9 cellular contexts compared by ENCODE assay signal in the genomic region with DNA sequence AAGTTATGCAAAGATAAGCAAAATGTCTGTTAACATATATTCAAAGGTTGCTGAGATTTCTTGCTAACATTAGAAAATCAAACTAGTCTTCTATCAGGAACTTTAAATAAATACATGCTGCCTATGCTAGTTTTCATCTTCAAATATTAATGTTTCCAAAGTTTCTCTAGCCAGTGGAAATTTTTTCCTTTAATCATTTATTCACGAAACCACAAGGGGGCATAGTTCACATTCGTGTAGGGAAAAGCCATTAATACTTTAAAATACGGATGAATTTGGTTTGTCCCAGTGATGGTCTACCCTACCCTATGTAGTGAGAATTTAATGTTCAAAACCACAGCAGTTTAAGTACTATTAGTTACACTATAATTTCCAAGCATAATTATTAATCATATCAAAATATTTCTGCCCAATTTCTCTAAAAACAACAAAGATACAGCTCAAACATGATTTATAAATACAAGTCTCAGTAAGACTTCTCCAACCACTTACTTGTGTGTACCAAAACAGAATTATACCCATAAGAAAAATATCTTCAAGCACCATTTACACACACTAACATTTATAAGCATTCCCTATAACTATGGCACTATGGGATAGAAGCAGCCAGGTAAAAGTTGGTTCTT. TPM values are rescaled to one million over a fixed set of nuclear protein-coding genes. Genes with fewer than 3 reads are reported as not detected.
DNase-seq lines count a peak whose midpoint lies in the region; ATAC-seq and TF ChIP-seq lines count a peak whose summit lies in the region.
"Had no signal": no experiment of that assay in that cellular context is flagged by ENCODE, and none has a peak within 500 bp of the region (broad histone marks: within the 10 kb centered on the region; RNA-seq: fewer than 3 reads in every experiment).

No MANE protein-coding gene starts in this region.

- no peak overlapping the region for H3K27ac Mint-ChIP-seq in neural crest cell (ENCODE audit: unreplicated experiment)
- H3K27ac Mint-ChIP-seq in stimulated activated naive CD8-positive, alpha-beta T cell treated with anti-CD3 and anti-CD28 coated beads, Interleukin-15, amount 100 ng/mL, for 72 hours: no peak overlapping the region
- H3K27ac Mint-ChIP-seq: naive thymus-derived CD4-positive, alpha-beta T cell had no signal

- DNase-seq in GM03348 (ENCODE audit: low spot score) (peak; percentile 52), NAMALWA (ENCODE audit: low spot score) (peak; percentile 52), cerebellum (ENCODE audit: low spot score) (peak; percentile 19), neural crest cell (ENCODE audit: low read depth, low spot score) (no peak), mucosa of gallbladder (ENCODE audit: low spot score) (no peak)
- no peak for DNase-seq in stimulated activated naive CD8-positive, alpha-beta T cell treated with anti-CD3 and anti-CD28 coated beads, Interleukin-15, amount 100 ng/mL, for 72 hours
- no peak for DNase-seq in activated effector memory CD4-positive, alpha-beta T cell treated with anti-CD3 and anti-CD28 coated beads, Interleukin-2, amount 50 U/mL, for 16 hours

- peak; percentile 75 for TF ChIP-seq CTCF in neural crest cell (conservative IDR thresholded peaks at IDR 0.05)

- H3K4me1 Mint-ChIP-seq in neural crest cell: no peaks in the 10 kb centered on the region
- H3K4me1 Mint-ChIP-seq in stimulated activated naive CD8-positive, alpha-beta T cell treated with anti-CD3 and anti-CD28 coated beads, Interleukin-15, amount 100 ng/mL, for 72 hours: no peaks in the 10 kb centered on the region
- H3K4me1 Mint-ChIP-seq: naive thymus-derived CD4-positive, alpha-beta T cell had no signal

- H3K4me3 Mint-ChIP-seq in neural crest cell: no peak overlapping the region
- no peak overlapping the region for H3K4me3 Mint-ChIP-seq in stimulated activated naive CD8-positive, alpha-beta T cell treated with anti-CD3 and anti-CD28 coated beads, Interleukin-15, amount 100 ng/mL, for 72 hours
- H3K4me3 Mint-ChIP-seq: naive thymus-derived CD4-positive, alpha-beta T cell had no signal

- ATAC-seq in stimulated activated naive CD8-positive, alpha-beta T cell treated with anti-CD3 and anti-CD28 coated beads, Interleukin-15, amount 100 ng/mL, for 72 hours: no peak
- no peak for ATAC-seq in GM18868 (IDR thresholded peaks at IDR 0.05; ENCODE audit: unreplicated experiment)
- ATAC-seq: naive thymus-derived CD4-positive, alpha-beta T cell had no signal

- no peaks in the 10 kb centered on the region for H3K9me3 Mint-ChIP-seq in neural crest cell
- no peaks in the 10 kb centered on the region for H3K9me3 Mint-ChIP-seq in stimulated activated naive CD8-positive, alpha-beta T cell treated with anti-CD3 and anti-CD28 coated beads, Interleukin-15, amount 100 ng/mL, for 72 hours
- H3K9me3 Mint-ChIP-seq: naive thymus-derived CD4-positive, alpha-beta T cell had no signal

- H3K36me3 Mint-ChIP-seq in neural crest cell (ENCODE audit: low read depth): peaks cover 1% of the 10 kb centered on the region

- H3K27me3 Mint-ChIP-seq in neural crest cell (ENCODE audit: low read depth): no peaks in the 10 kb centered on the region
- H3K27me3 Mint-ChIP-seq in stimulated activated naive CD8-positive, alpha-beta T cell treated with anti-CD3 and anti-CD28 coated beads, Interleukin-15, amount 100 ng/mL, for 72 hours: no peaks in the 10 kb centered on the region
- H3K27me3 Mint-ChIP-seq: naive thymus-derived CD4-positive, alpha-beta T cell had no signal

RNA-seq across cellular contexts. Expression of a gene that starts 16.2 kb away (rescaled TPM):
- 6.4 TPM for total RNA-seq in cerebellum
- total RNA-seq in neural crest cell: 11.6 and 12.8 TPM in 2 replicates
- 3.4 TPM for total RNA-seq in mucosa of gallbladder

RNA-seq across cellular contexts. Expression of a gene that starts 16.3 kb away (rescaled TPM):
- total RNA-seq in cerebellum (38.1 TPM), neural crest cell (32.9 and 37.2 TPM in 2 replicates), mucosa of gallbladder (20.1 TPM)

Comparison
In these comparisons a context has a peak if more than half of its experiments do, and no peak if none do; other contexts are left out.
1. DNase-seq: peak in GM03348 (single experiment), NAMALWA (single experiment) and cerebellum (single experiment); none in neural crest cell (single experiment), stimulated activated naive CD8-positive, alpha-beta T cell treated with anti-CD3 and anti-CD28 coated beads, Interleukin-15, amount 100 ng/mL, for 72 hours (0 of 2), mucosa of gallbladder (single experiment) and activated effector memory CD4-positive, alpha-beta T cell treated with anti-CD3 and anti-CD28 coated beads, Interleukin-2, amount 50 U/mL, for 16 hours (single experiment).